ENCODE assay signal across 8 cellular contexts in genomic region chr2:40554665-40555294, GRCh38.
A peak's percentile ranks its signal among the peaks of the same experiment; 100 is the strongest.
DNase-seq lines count a peak whose midpoint lies in the region; ATAC-seq lines count a peak whose summit lies in the region.

No MANE protein-coding gene starts in this region.

- peak; percentile 86 for ATAC-seq in GM19455 (IDR thresholded peaks at IDR 0.05; ENCODE audit: unreplicated experiment)
- peak; percentile 92 for ATAC-seq in HG03457 (IDR thresholded peaks at IDR 0.05; ENCODE audit: unreplicated experiment)

- DNase-seq in D341Med (ENCODE audit: low spot score), result peak; percentile 63
- DNase-seq in NCI-H446 treated with DMSO at 0.1 percent for 48 hours (lab: John Stamatoyannopoulos, UW), result peak; percentile 19
- peak in 2 of 3 experiments; percentile 1 to 4 for DNase-seq in activated CD8-positive, alpha-beta memory T cell treated with anti-CD3 and anti-CD28 coated beads for 48 hours (ENCODE audit: low read depth in 2 of 3, low spot score in 2 of 3)
- peak; percentile 33 for DNase-seq in globus pallidus (ENCODE audit: low spot score)
- peak; percentile 54 for DNase-seq in pons (ENCODE audit: low spot score)
- DNase-seq in epidermal melanocyte (ENCODE audit: insufficient read length, low spot score), result no peak
